ENCODE assay signal across 18 cellular contexts in the genomic region with DNA sequence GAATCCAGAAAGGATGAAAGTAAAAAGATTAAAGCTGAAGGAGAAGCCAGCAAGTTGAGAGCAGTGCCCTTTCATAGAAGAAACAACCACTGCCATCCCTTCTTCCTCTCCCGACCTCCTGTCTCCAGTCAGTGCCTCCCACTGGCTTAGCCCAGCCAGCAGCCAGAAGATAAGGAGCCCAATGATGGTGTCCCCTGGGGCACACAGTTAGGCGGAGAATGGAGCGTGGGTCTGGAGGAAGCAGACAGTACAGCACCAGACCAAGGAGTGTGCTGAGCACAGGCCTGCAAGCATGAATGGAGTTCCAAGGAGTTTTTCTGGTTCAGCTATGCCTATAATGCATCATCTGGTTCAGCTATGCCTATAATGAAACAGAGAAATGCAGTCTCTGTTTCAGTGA. TPM values are rescaled to one million over a fixed set of nuclear protein-coding genes. Genes with fewer than 3 reads are reported as not detected.
DNase-seq lines count a peak whose midpoint lies in the region; ATAC-seq and TF ChIP-seq lines count a peak whose summit lies in the region.
"Had no signal": no experiment of that assay in that cellular context is flagged by ENCODE, and none has a peak within 500 bp of the region (broad histone marks: within the 10 kb centered on the region; RNA-seq: fewer than 3 reads in every experiment).

No MANE protein-coding gene starts in this region.

- H3K27me3 Mint-ChIP-seq in CD4-positive, alpha-beta memory T cell = no peaks in the 10 kb centered on the region
- H3K27me3 Mint-ChIP-seq in H9 (ENCODE audit: low read depth) = no peaks in the 10 kb centered on the region
- no peaks in the 10 kb centered on the region for H3K27me3 Mint-ChIP-seq in naive thymus-derived CD8-positive, alpha-beta T cell
- H3K27me3 Mint-ChIP-seq: progenitor cell of endocrine pancreas had no signal

- H3K9ac ChIP-seq in H9 (ENCODE audit: extremely low read depth, insufficient read length, low read length) = no peak overlapping the region

- H2BK120ac ChIP-seq in H9 (ENCODE audit: low read depth, low read length, poor library complexity, severe bottlenecking) = no peak overlapping the region

- H2AK5ac ChIP-seq in H9 (ENCODE audit: insufficient read length, low read length) = no peak overlapping the region

- H2BK5ac ChIP-seq in H9 (ENCODE audit: insufficient read length, low read length) = no peak overlapping the region

- H3T11ph ChIP-seq in H9 (ENCODE audit: low read length) = no peak overlapping the region

- no peaks in the 10 kb centered on the region for H3K79me2 ChIP-seq in H9 (ENCODE audit: insufficient read depth, low read length)

- ATAC-seq in naive thymus-derived CD8-positive, alpha-beta T cell = no peak
- no peak for ATAC-seq in HG03520 (IDR thresholded peaks at IDR 0.05; ENCODE audit: unreplicated experiment)

- H4K5ac ChIP-seq in H9 (ENCODE audit: insufficient read length, low read depth, low read length) = no peak overlapping the region

- DNase-seq in CD4-positive, alpha-beta memory T cell = no peak
- DNase-seq in H9 = no peak
- DNase-seq in fibroblast of pulmonary artery (ENCODE audit: low read depth) = peak; percentile 36
- no peak for DNase-seq in naive thymus-derived CD8-positive, alpha-beta T cell
- no peak for DNase-seq in HK-2 (ENCODE audit: unreplicated experiment)
- no peak for DNase-seq in T-helper 9 cell
- DNase-seq: amniotic stem cell, C1 segment of cervical spinal cord, DMS53, foreskin fibroblast, H7, Kasumi-1, NCI-H1105, NCI-H526 had no signal

- WGBS in H9 (ENCODE audit: extremely low coverage, insufficient read length, low lambda C conversion rate) = no CpG with 5 or more reads among the region's 3 CpGs

- peaks cover 43 to 66% of the 10 kb centered on the region in 2 donors for H3K36me3 Mint-ChIP-seq in CD4-positive, alpha-beta memory T cell
- peaks cover 0 to 9% (median 4%) of the 10 kb centered on the region in 3 experiments; a peak in 5 of 7 replicates for H3K36me3 Mint-ChIP-seq in H9 (ENCODE audit: insufficient read depth in 1 of 3, low read depth in 3 of 3)
- peaks cover 0 to 79% (median 23%) of the 10 kb centered on the region in 3 donors for H3K36me3 Mint-ChIP-seq in naive thymus-derived CD8-positive, alpha-beta T cell

- TF ChIP-seq CTCF in H9 (conservative IDR thresholded peaks at IDR 0.05) (no peak), fibroblast of pulmonary artery (IDR thresholded peaks at IDR 0.05; ENCODE audit: low read length, missing control alignments) (no peak)

- H4K20me1 ChIP-seq in H9 (ENCODE audit: control insufficient read depth, insufficient read depth, insufficient read length) = no peaks in the 10 kb centered on the region

- peak overlapping the region in 1 of 8 donors; percentile 30 for H3K4me3 Mint-ChIP-seq in CD4-positive, alpha-beta memory T cell
- H3K4me3 Mint-ChIP-seq in H9 = no peak overlapping the region
- no peak overlapping the region for H3K4me3 Mint-ChIP-seq in naive thymus-derived CD8-positive, alpha-beta T cell
- H3K4me3 Mint-ChIP-seq: activated T-helper 1 cell treated with anti-CD3 and anti-CD28 coated beads, Interleukin-12 subunit alpha, Interleukin-12 subunit beta, Interleukin-2, Interleukin-4 antibody, amounts not matched to agents 30 ng/mL and 10 ng/mL and 1 ng/mL, durations not matched to agents 14 hours and 24 hours and 36 hours had no signal

- H3K4me3 ChIP-seq in CD4-positive, alpha-beta memory T cell (ENCODE audit: low read length in 2 of 2) = no peak overlapping the region
- H3K4me3 ChIP-seq in fibroblast of pulmonary artery (replicated peaks; ENCODE audit: low read depth, low read length) = no peak overlapping the region
- H3K4me3 ChIP-seq: tibial nerve had no signal

- no peaks in the 10 kb centered on the region for H3K9me3 Mint-ChIP-seq in CD4-positive, alpha-beta memory T cell
- no peaks in the 10 kb centered on the region for H3K9me3 Mint-ChIP-seq in H9
- no peaks in the 10 kb centered on the region for H3K9me3 Mint-ChIP-seq in naive thymus-derived CD8-positive, alpha-beta T cell
- H3K9me3 Mint-ChIP-seq: activated T-helper 1 cell treated with anti-CD3 and anti-CD28 coated beads, Interleukin-12 subunit alpha, Interleukin-12 subunit beta, Interleukin-2, Interleukin-4 antibody, amounts not matched to agents 30 ng/mL and 10 ng/mL and 1 ng/mL, durations not matched to agents 14 hours and 24 hours and 36 hours had no signal

- H2BK20ac ChIP-seq in H9 (ENCODE audit: low read depth, low read length, poor library complexity, severe bottlenecking) = no peak overlapping the region

- CTCF ChIA-PET in CD4-positive, alpha-beta memory T cell (lab: Charles Lee; ENCODE audit: partially characterized antibody) = no interaction called here

- peaks cover 7% of the 10 kb centered on the region for H3K36me3 ChIP-seq in CD4-positive, alpha-beta memory T cell (ENCODE audit: insufficient read depth, low read length)

- H3K18ac ChIP-seq in H9 (ENCODE audit: insufficient read length, low read depth, low read length) = no peak overlapping the region

- H4K91ac ChIP-seq in H9 (ENCODE audit: insufficient read length, low read depth, low read length) = no peak overlapping the region

- H3K4ac ChIP-seq in H9 (ENCODE audit: low read depth, low read length) = no peak overlapping the region

- no peak overlapping the region for H3K56ac ChIP-seq in H9 (ENCODE audit: insufficient read length, low read depth, low read length)

- no peak overlapping the region for H2AFZ ChIP-seq in H9 (ENCODE audit: low read length)

- no peak overlapping the region for H3K27ac ChIP-seq in CD4-positive, alpha-beta memory T cell (ENCODE audit: low read depth, low read length)
- no peak overlapping the region for H3K27ac ChIP-seq in H9 (ENCODE audit: insufficient read length, low read depth, low read length)
- H3K27ac ChIP-seq: tibial nerve had no signal

- no peaks in the 10 kb centered on the region for H3K79me1 ChIP-seq in H9 (ENCODE audit: insufficient read depth, low read depth, low read length, poor library complexity, severe bottlenecking)

- no peaks in the 10 kb centered on the region for H3K27me3 ChIP-seq in CD4-positive, alpha-beta memory T cell (ENCODE audit: insufficient read depth, low read length)
- H3K27me3 ChIP-seq in H9 (ENCODE audit: insufficient read depth, low read length) = no peaks in the 10 kb centered on the region
- H3K27me3 ChIP-seq: tibial nerve had no signal

- H3K4me1 ChIP-seq in CD4-positive, alpha-beta memory T cell (ENCODE audit: insufficient read depth, low read length) = peaks cover under 1% of the 10 kb centered on the region
- no peaks in the 10 kb centered on the region; the same call in 1 of the 2 replicates for H3K4me1 ChIP-seq in H9 (ENCODE audit: insufficient read depth, low read length)

- no peak overlapping the region for H2BK15ac ChIP-seq in H9 (ENCODE audit: low read depth, low read length)

- no peak overlapping the region for H2BK12ac ChIP-seq in H9 (ENCODE audit: insufficient read length, low read depth, low read length)

- no peak overlapping the region for H3K14ac ChIP-seq in H9 (ENCODE audit: insufficient read depth, low read length)

- no peaks in the 10 kb centered on the region for H3K9me3 ChIP-seq in CD4-positive, alpha-beta memory T cell (ENCODE audit: control insufficient read depth in 1 of 2, low read length in 2 of 2)
- H3K9me3 ChIP-seq in H9 (ENCODE audit: control insufficient read depth, low read depth, low read length) = no peaks in the 10 kb centered on the region
- H3K9me3 ChIP-seq: tibial nerve had no signal

- no peaks in the 10 kb centered on the region for H3K23me2 ChIP-seq in H9 (ENCODE audit: insufficient read length, low read depth, low read length, poor library complexity, severe bottlenecking)

- no peak overlapping the region for H4K8ac ChIP-seq in H9 (replicated peaks; ENCODE audit: insufficient read length, low read depth, low read length)

- no peak overlapping the region for H3K4me2 ChIP-seq in H9 (ENCODE audit: insufficient read depth, insufficient read length, low read length)

- peak overlapping the region in 4 of 7 donors; percentile 12 to 78 (median 41) for H3K27ac Mint-ChIP-seq in CD4-positive, alpha-beta memory T cell
- H3K27ac Mint-ChIP-seq in H9 = peak overlapping the region in 2 of 3 experiments; percentile 14 to 17; a peak in 3 of 7 replicates
- H3K27ac Mint-ChIP-seq in naive thymus-derived CD8-positive, alpha-beta T cell = peak overlapping the region in 6 of 10 donors; percentile 1 to 87 (median 52)
- H3K27ac Mint-ChIP-seq: activated T-helper 1 cell treated with anti-CD3 and anti-CD28 coated beads, Interleukin-12 subunit alpha, Interleukin-12 subunit beta, Interleukin-2, Interleukin-4 antibody, amounts not matched to agents 30 ng/mL and 10 ng/mL and 1 ng/mL, durations not matched to agents 14 hours and 24 hours and 36 hours had no signal

- peaks cover 18 to 33% (median 28%) of the 10 kb centered on the region in 4 donors for H3K4me1 Mint-ChIP-seq in CD4-positive, alpha-beta memory T cell
- peaks cover 8% of the 10 kb centered on the region in 2 experiments; a peak in 3 of 4 replicates for H3K4me1 Mint-ChIP-seq in H9
- peaks cover 39 to 63% (median 52%) of the 10 kb centered on the region in 4 donors for H3K4me1 Mint-ChIP-seq in naive thymus-derived CD8-positive, alpha-beta T cell

- intact Hi-C loops in CD4-positive, alpha-beta memory T cell (cut with micrococcal nuclease) = no loop called here

- POLR2A ChIA-PET in CD4-positive, alpha-beta memory T cell (lab: Charles Lee; ENCODE audit: partially characterized antibody) = interaction anchor here (1.1 kb wide), 1 partner anchor 255 kb away, joined by 3 read pairs; no protein-coding TSS in a partner anchor
- POLR2A ChIA-PET in naive thymus-derived CD8-positive, alpha-beta T cell (lab: Charles Lee) = interaction anchor here (0.7 to 1.4 kb wide), 3 partner anchors 15 to 117 kb away, joined by 3 to 4 read pairs (median 3); no protein-coding TSS in a partner anchor

- no peak overlapping the region for H3K23ac ChIP-seq in H9 (ENCODE audit: insufficient read length, low read depth, low read length)

RNA-seq across cellular contexts. Expression of a gene that starts 54.3 kb away (rescaled TPM):
- 100 to 1,000 TPM; 137 to 155 TPM for total RNA-seq in CD4-positive, alpha-beta memory T cell
- polyA plus RNA-seq in CD4-positive, alpha-beta memory T cell = 100 to 1,000 TPM in 1 of 2 donors, 10 to 100 TPM in 1; 27.3 to 109 TPM
- 53.5 and 58.1 TPM in 2 replicates for total RNA-seq in H9 (2021)
- 100 to 1,000 TPM; 134 to 142 TPM for total RNA-seq in naive thymus-derived CD8-positive, alpha-beta T cell
- polyA plus RNA-seq in naive thymus-derived CD8-positive, alpha-beta T cell = 100 to 1,000 TPM in 2 of 3 donors, 10 to 100 TPM in 1; 67.3 to 116 (median 115) TPM
